ENCODE assay signal across 10 cellular contexts in genomic region chr12:51887476-51888315, GRCh38. TPM values are rescaled to one million over a fixed set of nuclear protein-coding genes. Genes with fewer than 3 reads are reported as not detected.
DNase-seq lines count a peak whose midpoint lies in the region; ATAC-seq and TF ChIP-seq lines count a peak whose summit lies in the region.
"Had no signal": no experiment of that assay in that cellular context is flagged by ENCODE, and none has a peak within 500 bp of the region (broad histone marks: within the 10 kb centered on the region; RNA-seq: fewer than 3 reads in every experiment).

Gene ANKRD33 (plus strand): TSS chr12:51888103. CDS start chr12:51888187, 84 bp downstream.

- peak within 1 kb of the TSS in 8 of 10 experiments; percentile 27 to 64 (median 51); a peak in 15 of 20 replicates for H3K4me3 ChIP-seq in BLaER1 treated with 17β-estradiol and CSF1 and Interleukin-3, amounts not matched to agents 10 nM and 100 nM
- H3K4me3 ChIP-seq in endodermal cell (ENCODE audit: low read length) = peak within 1 kb of the TSS; percentile 60
- no peak within 1 kb of the TSS for H3K4me3 ChIP-seq in mucosa of descending colon
- H3K4me3 ChIP-seq in breast epithelium = peak within 1 kb of the TSS in 1 of 3 donors; percentile 37

- H3K9me3 Mint-ChIP-seq in endodermal cell = no peaks in the 10 kb centered on the region

- TF ChIP-seq RAD21 in Ishikawa (IDR thresholded peaks at IDR 0.05; ENCODE audit: low read depth) = no peak

- H3K27me3 Mint-ChIP-seq in endodermal cell (ENCODE audit: insufficient read depth) = peaks cover 26% of the 10 kb centered on the region

- H3K4me1 Mint-ChIP-seq in endodermal cell = peaks cover 1% of the 10 kb centered on the region

- TF ChIP-seq CTCF in endodermal cell (conservative IDR thresholded peaks at IDR 0.05) = no peak
- no peak for TF ChIP-seq CTCF in mucosa of descending colon (IDR thresholded peaks at IDR 0.05)
- TF ChIP-seq CTCF in breast epithelium (IDR thresholded peaks at IDR 0.05) = no peak

- H3K4me1 ChIP-seq in BLaER1 treated with 17β-estradiol and CSF1 and Interleukin-3, amounts not matched to agents 10 nM and 100 nM = peaks cover 49 to 95% (median 86%) of the 10 kb centered on the region in 10 experiments
- H3K4me1 ChIP-seq in endodermal cell (ENCODE audit: control insufficient read depth, insufficient read depth, low read length) (no peaks in the 10 kb centered on the region), mucosa of descending colon (ENCODE audit: low read depth) (peaks cover 3% of the 10 kb centered on the region), breast epithelium (peaks cover 0 to 5% of the 10 kb centered on the region in 2 donors)

- TF ChIP-seq POLR2A in breast epithelium (IDR thresholded peaks at IDR 0.05) = no peak

- H3K9ac ChIP-seq in BLaER1 treated with 17β-estradiol and CSF1 and Interleukin-3, amounts not matched to agents 10 nM and 100 nM = peak within 1 kb of the TSS; percentile 49 to 83 (median 76); a peak in 20 of 22 replicates
- no peak within 1 kb of the TSS for H3K9ac ChIP-seq in endodermal cell (ENCODE audit: extremely low read depth, low read length, poor library complexity, severe bottlenecking)

- ATAC-seq in mucosa of descending colon (peak; percentile 66), GM21825 (IDR thresholded peaks at IDR 0.05; ENCODE audit: unreplicated experiment) (no peak)

- DNase-seq in endodermal cell = peak; percentile 98
- DNase-seq in mucosa of descending colon = peak in 2 of 3 donors; percentile 61 to 76
- no peak for DNase-seq in NCI-H446 treated with DMSO at 0.1 percent for 48 hours (lab: John Stamatoyannopoulos, UW)
- no peak for DNase-seq in breast epithelium (ENCODE audit: low spot score in 2 of 2)
- no peak for DNase-seq in AML-193 (lab: John Stamatoyannopoulos, UW)
- DNase-seq: NCI-H774 had no signal

- peaks cover 12 to 25% (median 18%) of the 10 kb centered on the region in 11 experiments for H3K9me3 ChIP-seq in BLaER1 treated with 17β-estradiol and CSF1 and Interleukin-3, amounts not matched to agents 10 nM and 100 nM (replicated peaks in 1 of 11)
- H3K9me3 ChIP-seq in endodermal cell (ENCODE audit: control insufficient read depth, low read length) (no peaks in the 10 kb centered on the region), mucosa of descending colon (no peaks in the 10 kb centered on the region), breast epithelium (no peaks in the 10 kb centered on the region)

- H4K20me1 ChIP-seq in BLaER1 treated with 17β-estradiol and CSF1 and Interleukin-3, amounts not matched to agents 10 nM and 100 nM = no peaks in the 10 kb centered on the region

- H3K27me3 ChIP-seq in BLaER1 treated with 17β-estradiol and CSF1 and Interleukin-3, amounts not matched to agents 10 nM and 100 nM = no peaks in the 10 kb centered on the region
- H3K27me3 ChIP-seq in endodermal cell (ENCODE audit: control insufficient read depth, insufficient read depth, low read length, poor library complexity, severe bottlenecking) = peaks cover 7% of the 10 kb centered on the region
- no peaks in the 10 kb centered on the region for H3K27me3 ChIP-seq in breast epithelium

- H3K27ac ChIP-seq in BLaER1 treated with 17β-estradiol and CSF1 and Interleukin-3, amounts not matched to agents 10 nM and 100 nM = peak within 1 kb of the TSS; percentile 58 to 96 (median 91); a peak in 21 of 22 replicates
- H3K27ac ChIP-seq in endodermal cell (ENCODE audit: low read depth, low read length) (no peak within 1 kb of the TSS), breast epithelium (peak within 1 kb of the TSS in 1 of 2 donors; percentile 62)

- TF ChIP-seq EP300 in Ishikawa (IDR thresholded peaks at IDR 0.05; ENCODE audit: borderline replicate concordance) = no peak

- WGBS in endodermal cell (ENCODE audit: insufficient coverage in 1 of 2, insufficient read length in 1 of 2), 2 experiments = 55 to 75% methylated on average over 21 to 41 of the region's 41 CpGs

- peak within 1 kb of the TSS; percentile 78 to 95 (median 85) for H3K4me2 ChIP-seq in BLaER1 treated with 17β-estradiol and CSF1 and Interleukin-3, amounts not matched to agents 10 nM and 100 nM

- intact Hi-C loops in mucosa of descending colon (cut with DNase I, micrococcal nuclease) (no loop called here), breast epithelium (cut with DNase I; ENCODE audit: low total_unique reads) (no loop called here)

- H3K36me3 Mint-ChIP-seq in endodermal cell (ENCODE audit: low read depth) = no peaks in the 10 kb centered on the region

- peaks cover 0 to 17% (median 10%) of the 10 kb centered on the region in 11 experiments; a peak in 9 of 22 replicates for H3K36me3 ChIP-seq in BLaER1 treated with 17β-estradiol and CSF1 and Interleukin-3, amounts not matched to agents 10 nM and 100 nM
- H3K36me3 ChIP-seq in endodermal cell (ENCODE audit: control insufficient read depth, insufficient read depth, low read length) (no peaks in the 10 kb centered on the region), mucosa of descending colon (ENCODE audit: low read depth) (no peaks in the 10 kb centered on the region), breast epithelium (no peaks in the 10 kb centered on the region)

- H3K27ac Mint-ChIP-seq in endodermal cell = no peak within 1 kb of the TSS

- H3K4me3 Mint-ChIP-seq in endodermal cell = peak within 1 kb of the TSS; percentile 51

TF ChIP-seq in Ishikawa, 13 proteins besides CTCF, POLR2A, EP300 and RAD21:
- peak; percentile 39; the same call in 1 of the 2 replicates for TF ChIP-seq ZBTB7A (IDR thresholded peaks at IDR 0.05; ENCODE audit: low read depth)
- TF ChIP-seq MAX (IDR thresholded peaks at IDR 0.05) = no peak

RNA-seq across cellular contexts. Expression of gene ANKRD33, which starts in this region (rescaled TPM):
- under 1 TPM in 1 of 2 donors, not detected in 1; 0.46 TPM for total RNA-seq in endodermal cell
- polyA plus RNA-seq in endodermal cell (2013, experiment 1 of 2) = 0.28 TPM
- 0.62 TPM for polyA plus RNA-seq in endodermal cell (2013, experiment 2 of 2)
- under 1 TPM in 1 of 3 donors, not detected in 2; 0.46 TPM for total RNA-seq in mucosa of descending colon
- total RNA-seq in breast epithelium = not detected
- total RNA-seq: frontal cortex had no signal

Comparison
In these comparisons a context has a peak if more than half of its experiments do, and no peak if none do; other contexts are left out.
1. Peak in DNase-seq and H3K4me3 ChIP-seq in endodermal cell; RNA of the gene not detected or under 1 TPM.
2. Peak in DNase-seq and ATAC-seq in mucosa of descending colon; RNA of the gene not detected or under 1 TPM.